ENCODE assay signal across 20 cellular contexts in genomic region chr20:3181270-3181669, GRCh38. TPM values are rescaled to one million over a fixed set of nuclear protein-coding genes. Genes with fewer than 3 reads are reported as not detected.
DNase-seq lines count a peak whose midpoint lies in the region; ATAC-seq, FAIRE-seq and TF ChIP-seq lines count a peak whose summit lies in the region.
"Had no signal": no experiment of that assay in that cellular context is flagged by ENCODE, and none has a peak within 500 bp of the region (broad histone marks: within the 10 kb centered on the region; RNA-seq: fewer than 3 reads in every experiment).

No MANE protein-coding gene starts in this region.

- intact Hi-C loops in endothelial cell of umbilical vein (cut with micrococcal nuclease) = no loop called here
- intact Hi-C loops in mucosa of descending colon (cut with DNase I, micrococcal nuclease) = no loop called here
- intact Hi-C loops in CD4-positive, alpha-beta T cell (cut with DNase I, micrococcal nuclease) = no loop called here

- H3K36me3 Mint-ChIP-seq in CD4-positive, alpha-beta T cell (ENCODE audit: low read depth) = no peaks in the 10 kb centered on the region

- H3K4me2 ChIP-seq in endothelial cell of umbilical vein (ENCODE audit: insufficient read depth, low read length) = no peak overlapping the region
- H3K4me2 ChIP-seq: BLaER1 had no signal

- DNase-seq in NCI-H2029 (lab: John Stamatoyannopoulos, UW) (peak; percentile 43), NCI-H2029 treated with DMSO at 0.1 percent for 48 hours (lab: John Stamatoyannopoulos, UW) (no peak), LoVo (ENCODE audit: low spot score) (peak; percentile 52), endothelial cell of umbilical vein (ENCODE audit: low read depth, low spot score) (peak; percentile 53), mucosa of descending colon (peak in 1 of 3 donors; percentile 48), GM10266 (ENCODE audit: extremely low spot score) (no peak)
- no peak for DNase-seq in CD4-positive, alpha-beta T cell
- DNase-seq in stimulated activated CD8-positive, alpha-beta memory T cell treated with anti-CD3 and anti-CD28 coated beads, Interleukin-4, amount 100 ng/mL, for 48 hours = no peak
- DNase-seq: 8988T, AML-193, DMS79, EL, GOT3, H9 had no signal

- peak; percentile 76 for ATAC-seq in mucosa of descending colon
- no peak for ATAC-seq in CD4-positive, alpha-beta T cell (ENCODE audit: poor library complexity)
- ATAC-seq: HepG2 had no signal

- H3K4me1 Mint-ChIP-seq in CD4-positive, alpha-beta T cell (ENCODE audit: low read depth) = no peaks in the 10 kb centered on the region

- H3K27ac Mint-ChIP-seq in CD4-positive, alpha-beta T cell = no peak overlapping the region
- H3K27ac Mint-ChIP-seq: H9 had no signal

- no peak for TF ChIP-seq POLR2A in endothelial cell of umbilical vein (IDR thresholded peaks at IDR 0.05; ENCODE audit: low read depth, low read length)

- BruUV-seq in endothelial cell of umbilical vein (replicated peaks; lab: Mats Ljungman, UMichigan) = no TSS peak

- no peak overlapping the region for H3K27ac ChIP-seq in endothelial cell of umbilical vein (ENCODE audit: insufficient read depth, low read depth, low read length)
- H3K27ac ChIP-seq in CD4-positive, alpha-beta T cell (ENCODE audit: low read depth, low read length) = no peak overlapping the region
- H3K27ac ChIP-seq: BLaER1 had no signal

- H3K9ac ChIP-seq in endothelial cell of umbilical vein (replicated peaks; ENCODE audit: extremely low read depth, insufficient read depth, low read length) = no peak overlapping the region
- H3K9ac ChIP-seq: BLaER1 had no signal

- TF ChIP-seq CTCF in endothelial cell of umbilical vein (IDR thresholded peaks at IDR 0.05; ENCODE audit: extremely low read depth in 1 of 2, insufficient read depth in 1 of 2, low read depth in 1 of 2, low read length in 2 of 2) (no peak), mucosa of descending colon (IDR thresholded peaks at IDR 0.05) (no peak), GM10266 (IDR thresholded peaks at IDR 0.05; ENCODE audit: control insufficient read depth, insufficient read depth, low read depth, missing control alignments) (no peak)
- TF ChIP-seq CTCF in CD4-positive, alpha-beta T cell (IDR thresholded peaks at IDR 0.05) = no peak

- no peak for FAIRE-seq in endothelial cell of umbilical vein (lab: Jason Lieb, UNC)
- FAIRE-seq: G401.6, GM12892, GM19239, HepG2, HTR-8/SVneo had no signal

- H3K27me3 Mint-ChIP-seq in CD4-positive, alpha-beta T cell = no peaks in the 10 kb centered on the region

- no peaks in the 10 kb centered on the region for H3K9me3 Mint-ChIP-seq in CD4-positive, alpha-beta T cell
- H3K9me3 Mint-ChIP-seq: H9 had no signal

- H3K9me3 ChIP-seq in endothelial cell of umbilical vein (replicated peaks; ENCODE audit: control insufficient read depth, insufficient read depth, low read length) (no peaks in the 10 kb centered on the region), mucosa of descending colon (no peaks in the 10 kb centered on the region)
- no peaks in the 10 kb centered on the region for H3K9me3 ChIP-seq in CD4-positive, alpha-beta T cell (ENCODE audit: control insufficient read depth, low read length)
- H3K9me3 ChIP-seq: BLaER1 had no signal

- H3K4me1 ChIP-seq in endothelial cell of umbilical vein (ENCODE audit: control insufficient read depth, extremely low read depth, insufficient read depth, low read length) = peaks cover 3% of the 10 kb centered on the region
- no peaks in the 10 kb centered on the region for H3K4me1 ChIP-seq in mucosa of descending colon (ENCODE audit: low read depth)
- H3K4me1 ChIP-seq: BLaER1 had no signal

- H3K36me3 ChIP-seq in endothelial cell of umbilical vein (ENCODE audit: control insufficient read depth in 2 of 2, extremely low read depth in 1 of 2, insufficient read depth in 2 of 2, low read length in 2 of 2) = no peaks in the 10 kb centered on the region
- H3K36me3 ChIP-seq in mucosa of descending colon (ENCODE audit: low read depth) = no peaks in the 10 kb centered on the region

- no peaks in the 10 kb centered on the region for H3K9me1 ChIP-seq in endothelial cell of umbilical vein (replicated peaks; ENCODE audit: control insufficient read depth, extremely low read depth, insufficient read depth, low read length)

- no peak overlapping the region for H3K4me3 Mint-ChIP-seq in CD4-positive, alpha-beta T cell
- H3K4me3 Mint-ChIP-seq: H9 had no signal

- H2AFZ ChIP-seq in endothelial cell of umbilical vein (ENCODE audit: low read depth, low read length) = no peak overlapping the region

- no peak overlapping the region for H3K4me3 ChIP-seq in endothelial cell of umbilical vein (replicated peaks in 1 of 3; ENCODE audit: insufficient read depth in 1 of 3, low read depth in 1 of 3, low read length in 3 of 3)
- no peak overlapping the region for H3K4me3 ChIP-seq in mucosa of descending colon
- H3K4me3 ChIP-seq: BLaER1 had no signal

- H3K79me2 ChIP-seq in endothelial cell of umbilical vein (ENCODE audit: control insufficient read depth, insufficient read depth, low read length) = no peaks in the 10 kb centered on the region

- H3K27me3 ChIP-seq in endothelial cell of umbilical vein (ENCODE audit: control insufficient read depth in 2 of 2, insufficient read depth in 2 of 2, low read length in 2 of 2) = no peaks in the 10 kb centered on the region
- no peaks in the 10 kb centered on the region for H3K27me3 ChIP-seq in CD4-positive, alpha-beta T cell (ENCODE audit: control insufficient read depth, insufficient read depth, low read length)

- dilution Hi-C loops in endothelial cell of umbilical vein (cut with MboI; ENCODE audit: extremely low pct_ligation_motif_present, low sequenced_read_pairs) = no loop called here

- CTCF ChIA-PET in endothelial cell of umbilical vein (lab: Charles Lee) = no interaction called here
- CTCF ChIA-PET in CD4-positive, alpha-beta T cell (lab: Charles Lee) = interaction anchor here (0.8 kb wide), 1 partner anchor 12 kb away, joined by 3 read pairs; no protein-coding TSS in a partner anchor

- POLR2A ChIA-PET in endothelial cell of umbilical vein (lab: Charles Lee) = no interaction called here
- POLR2A ChIA-PET in CD4-positive, alpha-beta T cell (lab: Charles Lee) = no interaction called here

- H4K20me1 ChIP-seq in endothelial cell of umbilical vein (replicated peaks; ENCODE audit: control insufficient read depth, extremely low read depth, insufficient read depth, low read length) = no peaks in the 10 kb centered on the region

RNA-seq across cellular contexts. Expression of gene LZTS3, which starts 7.9 kb away (rescaled TPM):
- total RNA-seq in endothelial cell of umbilical vein = 3.6 and 4.5 TPM in 2 replicates
- polyA plus RNA-seq in endothelial cell of umbilical vein = 5.7 and 7.3 TPM in 2 replicates
- 3.7 and 5.4 TPM in 2 replicates for polyA plus RNA-seq in endothelial cell of umbilical vein (2011; cell fraction: cytosol; rRNA removed)
- polyA plus RNA-seq in endothelial cell of umbilical vein (2011; cell fraction: nucleus; rRNA removed) = 7.3 and 9.8 TPM in 2 replicates
- 2.2 and 3.5 TPM in 2 replicates for polyA plus RNA-seq in endothelial cell of umbilical vein (2012)
- polyA minus RNA-seq in endothelial cell of umbilical vein = 5.6 and 7.0 TPM in 2 replicates
- 1.1 TPM for polyA minus RNA-seq in endothelial cell of umbilical vein (2011; cell fraction: cytosol; rRNA and poly(A)+ RNA removed)
- polyA minus RNA-seq in endothelial cell of umbilical vein (2011; cell fraction: nucleus; rRNA and poly(A)+ RNA removed) = 2.8 and 3.2 TPM in 2 replicates
- 1 to 10 TPM; 4.2 to 9.9 (median 8.0) TPM for total RNA-seq in mucosa of descending colon
- 10 to 100 TPM; 22.2 to 22.4 TPM for total RNA-seq in CD4-positive, alpha-beta T cell

RNA-seq across cellular contexts. Expression of gene FASTKD5, which starts 21.6 kb away (rescaled TPM):
- 15.0 and 15.7 TPM in 2 replicates for total RNA-seq in endothelial cell of umbilical vein
- polyA plus RNA-seq in endothelial cell of umbilical vein = 8.5 and 10.8 TPM in 2 replicates
- polyA plus RNA-seq in endothelial cell of umbilical vein (2011; cell fraction: cytosol; rRNA removed) = 12.1 and 13.1 TPM in 2 replicates
- 12.3 and 14.8 TPM in 2 replicates for polyA plus RNA-seq in endothelial cell of umbilical vein (2011; cell fraction: nucleus; rRNA removed)
- 16.1 and 17.8 TPM in 2 replicates for polyA plus RNA-seq in endothelial cell of umbilical vein (2012)
- polyA minus RNA-seq in endothelial cell of umbilical vein = 22.6 and 23.8 TPM in 2 replicates
- 13.5 TPM for polyA minus RNA-seq in endothelial cell of umbilical vein (2011; cell fraction: cytosol; rRNA and poly(A)+ RNA removed)
- polyA minus RNA-seq in endothelial cell of umbilical vein (2011; cell fraction: nucleus; rRNA and poly(A)+ RNA removed) = 16.9 and 21.4 TPM in 2 replicates
- total RNA-seq in mucosa of descending colon = 10 to 100 TPM; 15.5 to 17.7 (median 16.0) TPM
- 10 to 100 TPM; 37.9 to 38.7 TPM for total RNA-seq in CD4-positive, alpha-beta T cell

RNA-seq across cellular contexts. Expression of gene UBOX5, which starts 21.6 kb away (rescaled TPM):
- total RNA-seq in endothelial cell of umbilical vein = 5.1 and 5.8 TPM in 2 replicates
- polyA plus RNA-seq in endothelial cell of umbilical vein = 3.5 and 4.6 TPM in 2 replicates
- 3.2 and 3.6 TPM in 2 replicates for polyA plus RNA-seq in endothelial cell of umbilical vein (2011; cell fraction: cytosol; rRNA removed)
- polyA plus RNA-seq in endothelial cell of umbilical vein (2011; cell fraction: nucleus; rRNA removed) = 2.8 and 3.2 TPM in 2 replicates
- polyA plus RNA-seq in endothelial cell of umbilical vein (2012) = 2.5 and 3.3 TPM in 2 replicates
- polyA minus RNA-seq in endothelial cell of umbilical vein = 4.0 and 5.3 TPM in 2 replicates
- 1.7 TPM for polyA minus RNA-seq in endothelial cell of umbilical vein (2011; cell fraction: cytosol; rRNA and poly(A)+ RNA removed)
- 1.9 and 2.0 TPM in 2 replicates for polyA minus RNA-seq in endothelial cell of umbilical vein (2011; cell fraction: nucleus; rRNA and poly(A)+ RNA removed)
- total RNA-seq in mucosa of descending colon = 1 to 10 TPM; 5.9 to 9.2 (median 8.5) TPM
- total RNA-seq in CD4-positive, alpha-beta T cell = 10 to 100 TPM; 11.9 to 13.0 TPM

RNA-seq across cellular contexts. Expression of gene DDRGK1, which starts 23.2 kb away (rescaled TPM):
- total RNA-seq in endothelial cell of umbilical vein (52.2 and 54.0 TPM in 2 replicates), mucosa of descending colon (10 to 100 TPM; 51.3 to 80.3 (median 62.9) TPM)
- 41.7 and 48.5 TPM in 2 replicates for polyA plus RNA-seq in endothelial cell of umbilical vein
- polyA plus RNA-seq in endothelial cell of umbilical vein (2011; cell fraction: cytosol; rRNA removed) = 47.7 and 48.4 TPM in 2 replicates
- polyA plus RNA-seq in endothelial cell of umbilical vein (2011; cell fraction: nucleus; rRNA removed) = 39.7 and 60.0 TPM in 2 replicates
- 31.0 and 46.7 TPM in 2 replicates for polyA plus RNA-seq in endothelial cell of umbilical vein (2012)
- polyA minus RNA-seq in endothelial cell of umbilical vein = 30.4 and 30.5 TPM in 2 replicates
- 16.7 TPM for polyA minus RNA-seq in endothelial cell of umbilical vein (2011; cell fraction: cytosol; rRNA and poly(A)+ RNA removed)
- 10.5 and 12.9 TPM in 2 replicates for polyA minus RNA-seq in endothelial cell of umbilical vein (2011; cell fraction: nucleus; rRNA and poly(A)+ RNA removed)
- 10 to 100 TPM; 40.7 to 43.4 TPM for total RNA-seq in CD4-positive, alpha-beta T cell

RNA-seq across cellular contexts. Expression of gene ITPA, which starts 28.0 kb away (rescaled TPM):
- total RNA-seq in endothelial cell of umbilical vein (59.8 and 65.0 TPM in 2 replicates), mucosa of descending colon (10 to 100 TPM; 29.8 to 44.7 (median 43.8) TPM)
- polyA plus RNA-seq in endothelial cell of umbilical vein = 43.2 and 50.7 TPM in 2 replicates
- 31.2 and 39.2 TPM in 2 replicates for polyA plus RNA-seq in endothelial cell of umbilical vein (2011; cell fraction: cytosol; rRNA removed)
- polyA plus RNA-seq in endothelial cell of umbilical vein (2011; cell fraction: nucleus; rRNA removed) = 40.3 and 41.2 TPM in 2 replicates
- 35.4 and 38.2 TPM in 2 replicates for polyA plus RNA-seq in endothelial cell of umbilical vein (2012)
- 7.1 and 9.8 TPM in 2 replicates for polyA minus RNA-seq in endothelial cell of umbilical vein
- 18.7 TPM for polyA minus RNA-seq in endothelial cell of umbilical vein (2011; cell fraction: cytosol; rRNA and poly(A)+ RNA removed)
- polyA minus RNA-seq in endothelial cell of umbilical vein (2011; cell fraction: nucleus; rRNA and poly(A)+ RNA removed) = 6.5 and 9.9 TPM in 2 replicates
- 10 to 100 TPM; 17.8 to 19.5 TPM for total RNA-seq in CD4-positive, alpha-beta T cell

Comparison
In these comparisons a context has a peak if more than half of its experiments do, and no peak if none do; other contexts are left out.
1. DNase-seq: peak in NCI-H2029 (single experiment), LoVo (single experiment) and endothelial cell of umbilical vein (single experiment); none in NCI-H2029 treated with DMSO at 0.1 percent for 48 hours (single experiment), GM10266 (single experiment), CD4-positive, alpha-beta T cell (0 of 10) and stimulated activated CD8-positive, alpha-beta memory T cell treated with anti-CD3 and anti-CD28 coated beads, Interleukin-4, amount 100 ng/mL, for 48 hours (single experiment).